1 cellular context compared by ENCODE assay signal in the genomic region with DNA sequence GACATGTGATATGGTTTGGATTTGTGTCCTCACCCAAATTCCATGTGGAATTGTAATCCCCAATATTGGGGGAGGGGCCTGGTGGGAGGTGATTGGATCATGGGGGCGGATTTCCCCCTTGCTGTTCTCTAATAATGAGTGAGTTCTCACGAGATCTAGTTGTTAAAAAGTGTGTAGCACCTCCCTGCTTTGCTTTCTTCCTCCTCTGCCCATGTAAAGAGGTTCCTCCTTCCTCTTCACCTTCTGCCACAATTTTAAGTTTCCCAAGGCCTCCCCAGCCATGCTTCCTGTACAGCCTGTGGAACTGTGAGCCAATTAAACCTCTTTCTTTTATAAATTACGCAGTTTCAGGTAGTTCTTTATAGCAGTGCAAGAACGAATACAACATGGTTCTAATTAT.
TF ChIP-seq lines count a peak whose summit lies in the region.

No MANE protein-coding gene starts in this region.

TF ChIP-seq in IMR-90, 13 proteins besides CTCF, POLR2A, EP300 and RAD21:
- no peak for TF ChIP-seq NFE2L2 (IDR thresholded peaks at IDR 0.05; ENCODE audit: low read depth, low read length)
- no peak for TF ChIP-seq MAFK (IDR thresholded peaks at IDR 0.05; ENCODE audit: low read depth, low read length)
- TF ChIP-seq, protein P1, sequence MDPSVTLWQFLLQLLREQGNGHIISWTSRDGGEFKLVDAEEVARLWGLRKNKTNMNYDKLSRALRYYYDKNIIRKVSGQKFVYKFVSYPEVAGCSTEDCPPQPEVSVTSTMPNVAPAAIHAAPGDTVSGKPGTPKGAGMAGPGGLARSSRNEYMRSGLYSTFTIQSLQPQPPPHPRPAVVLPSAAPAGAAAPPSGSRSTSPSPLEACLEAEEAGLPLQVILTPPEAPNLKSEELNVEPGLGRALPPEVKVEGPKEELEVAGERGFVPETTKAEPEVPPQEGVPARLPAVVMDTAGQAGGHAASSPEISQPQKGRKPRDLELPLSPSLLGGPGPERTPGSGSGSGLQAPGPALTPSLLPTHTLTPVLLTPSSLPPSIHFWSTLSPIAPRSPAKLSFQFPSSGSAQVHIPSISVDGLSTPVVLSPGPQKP (IDR thresholded peaks at IDR 0.05; ENCODE audit: borderline replicate concordance, low read depth, low read length) = no peak
- no peak for TF ChIP-seq RFX5 (IDR thresholded peaks at IDR 0.05; ENCODE audit: low read depth, low read length)
- no peak for TF ChIP-seq SMC3 (IDR thresholded peaks at IDR 0.05; ENCODE audit: low read depth, low read length)
- no peak for TF ChIP-seq MAZ (IDR thresholded peaks at IDR 0.05; ENCODE audit: borderline replicate concordance, low read depth, low read length)
